ENCODE assay signal across 18 cellular contexts in genomic region chr11:34899633-34900016, GRCh38. TPM values are rescaled to one million over a fixed set of nuclear protein-coding genes. Genes with fewer than 3 reads are reported as not detected.
DNase-seq lines count a peak whose midpoint lies in the region; ATAC-seq and TF ChIP-seq lines count a peak whose summit lies in the region.
"Had no signal": no experiment of that assay in that cellular context is flagged by ENCODE, and none has a peak within 500 bp of the region (broad histone marks: within the 10 kb centered on the region; RNA-seq: fewer than 3 reads in every experiment).

No MANE protein-coding gene starts in this region.

- no peaks in the 10 kb centered on the region for H3K4me1 ChIP-seq in HEK293 (ENCODE audit: control insufficient read depth, insufficient read depth, low read length)
- no peaks in the 10 kb centered on the region for H3K4me1 ChIP-seq in neural progenitor cell
- H3K4me1 ChIP-seq in transverse colon: no peaks in the 10 kb centered on the region
- H3K4me1 ChIP-seq: spleen, vagina had no signal

- no peaks in the 10 kb centered on the region for H3F3A ChIP-seq in neural progenitor cell (ENCODE audit: low read depth)

- intact Hi-C loops in activated CD4-positive, alpha-beta T cell treated with anti-CD3 and anti-CD28 coated beads for 36 hours (cut with DNase I, micrococcal nuclease): loop anchor here in 1 of 2 experiments (5.0 kb wide), 1 partner anchor 52 kb away; no protein-coding TSS in a partner anchor
- intact Hi-C loops in transverse colon (cut with DNase I; ENCODE audit: low total_unique reads): loop anchor here (2.0 kb wide), 1 partner anchor 299 kb away; no protein-coding TSS in a partner anchor

- no peaks in the 10 kb centered on the region for H3K9me3 ChIP-seq in HEK293 (ENCODE audit: control insufficient read depth, insufficient read depth, low read depth, low read length)
- H3K9me3 ChIP-seq in neural progenitor cell (ENCODE audit: low read depth): peaks cover 16% of the 10 kb centered on the region
- peaks cover 29 to 38% of the 10 kb centered on the region in 2 donors for H3K9me3 ChIP-seq in transverse colon
- H3K9me3 ChIP-seq: HAP-1 had no signal

- H3K27ac ChIP-seq in HEK293 (ENCODE audit: extremely low read depth, low read depth, low read length): no peak overlapping the region
- H3K27ac ChIP-seq in neural progenitor cell: no peak overlapping the region
- H3K27ac ChIP-seq in transverse colon: no peak overlapping the region
- H3K27ac ChIP-seq: C4-2B, spleen, vagina had no signal

- WGBS in transverse colon (ENCODE audit: low coverage in 1 of 2), 2 donors: 84 to 90% methylated on average over 4 to 5 of the region's 5 CpGs

- CTCF ChIA-PET in activated CD4-positive, alpha-beta T cell treated with anti-CD3 and anti-CD28 coated beads for 36 hours (lab: Charles Lee): interaction anchor here (0.6 to 1.3 kb wide), 5 partner anchors 10 to 495 kb away, joined by 3 to 6 read pairs (median 4); no protein-coding TSS in a partner anchor
- CTCF ChIA-PET in HEK293 (lab: Yijun Ruan, JAX): interaction anchor here (0.6 to 4.8 kb wide), 11 partner anchors 8 to 490 kb away, joined by 3 to 34 read pairs (median 3); no protein-coding TSS in a partner anchor

- H2AFZ ChIP-seq in neural progenitor cell (replicated peaks): no peak overlapping the region

- H3K4me3 ChIP-seq in HEK293 (ENCODE audit: low read depth, low read length): no peak overlapping the region
- no peak overlapping the region for H3K4me3 ChIP-seq in neural progenitor cell
- no peak overlapping the region for H3K4me3 ChIP-seq in transverse colon
- H3K4me3 ChIP-seq: HAP-1, spleen, vagina had no signal

- H3K36me3 ChIP-seq in HEK293 (ENCODE audit: control insufficient read depth in 2 of 2, insufficient read depth in 1 of 2, low read length in 2 of 2): no peaks in the 10 kb centered on the region
- H3K36me3 ChIP-seq in neural progenitor cell: no peaks in the 10 kb centered on the region
- H3K36me3 ChIP-seq in transverse colon: no peaks in the 10 kb centered on the region
- H3K36me3 ChIP-seq: HAP-1, vagina had no signal

- H3K4me1 Mint-ChIP-seq in activated CD4-positive, alpha-beta T cell treated with anti-CD3 and anti-CD28 coated beads for 36 hours: no peaks in the 10 kb centered on the region
- peaks cover under 1% of the 10 kb centered on the region for H3K4me1 Mint-ChIP-seq in activated naive CD8-positive, alpha-beta T cell treated with anti-CD3 and anti-CD28 coated beads, Interleukin-2, amount 50 U/mL, for 24 hours
- H3K4me1 Mint-ChIP-seq in neural progenitor cell: no peaks in the 10 kb centered on the region

- no peak overlapping the region for H3K9ac ChIP-seq in neural progenitor cell

- H3K79me2 ChIP-seq in neural progenitor cell (ENCODE audit: low read depth): no peaks in the 10 kb centered on the region

- TF ChIP-seq CTCF in HEK293 (tag by site-specific recombination; IDR thresholded peaks at IDR 0.05) (no peak), neural progenitor cell (IDR thresholded peaks at IDR 0.05) (no peak), transverse colon (IDR thresholded peaks at IDR 0.05) (no peak)

- no peak for ATAC-seq in activated CD4-positive, alpha-beta T cell treated with anti-CD3 and anti-CD28 coated beads for 36 hours
- ATAC-seq in activated naive CD8-positive, alpha-beta T cell treated with anti-CD3 and anti-CD28 coated beads, Interleukin-2, amount 50 U/mL, for 24 hours: no peak
- no peak for ATAC-seq in HG02763 (IDR thresholded peaks at IDR 0.05; ENCODE audit: unreplicated experiment)
- ATAC-seq: Right ventricle myocardium inferior had no signal

- H3K27ac Mint-ChIP-seq in activated CD4-positive, alpha-beta T cell treated with anti-CD3 and anti-CD28 coated beads for 36 hours: no peak overlapping the region
- no peak overlapping the region for H3K27ac Mint-ChIP-seq in activated naive CD8-positive, alpha-beta T cell treated with anti-CD3 and anti-CD28 coated beads, Interleukin-2, amount 50 U/mL, for 24 hours
- no peak overlapping the region for H3K27ac Mint-ChIP-seq in neural progenitor cell
- H3K27ac Mint-ChIP-seq: dendritic cell treated with granulocyte-macrophage colony-stimulating factor and Interleukin-4, amounts not matched to agents 40 ng/mL and 50 ng/mL, for 4 days had no signal

- TF ChIP-seq POLR2A in transverse colon (IDR thresholded peaks at IDR 0.05): no peak

- H3K4me2 ChIP-seq in neural progenitor cell: no peak overlapping the region

- DNase-seq in activated CD4-positive, alpha-beta T cell treated with anti-CD3 and anti-CD28 coated beads for 36 hours: peak; percentile 33
- DNase-seq in activated CD4-positive, alpha-beta T cell treated with anti-CD3 and anti-CD28 coated beads, Interleukin-2, amount 50 U/mL, for 4 hours: no peak
- DNase-seq in activated naive CD8-positive, alpha-beta T cell treated with anti-CD3 and anti-CD28 coated beads, Interleukin-2, amount 50 U/mL, for 24 hours: peak; percentile 25
- peak; percentile 5 for DNase-seq in neural progenitor cell (ENCODE audit: low spot score)
- DNase-seq in transverse colon: no peak
- DNase-seq in activated effector memory CD4-positive, alpha-beta T cell treated with Interleukin-2 at 50 U/mL for 16 hours: no peak
- DNase-seq: activated T-cell treated with anti-CD3 and anti-CD28 coated beads for 4 hours, NCI-H1105 treated with DMSO at 0.1 percent for 48 hours, NCI-H524 treated with DMSO at 0.1 percent for 48 hours, spleen, substantia nigra had no signal

- in situ Hi-C loops in transverse colon (cut with MboI; ENCODE audit: low pct_ligation_motif_present in 1 of 4, low pct_unique_long_range_greater_than_20kb in 1 of 4, low sequenced_read_pairs in 3 of 4): loop anchor here in 3 of 4 donors (10.0 to 25.0 kb wide), 3 partner anchors 312 to 385 kb away; partner anchors contain the start of gene ELF5 (in 1 of the 3)

- H3K9me3 Mint-ChIP-seq in activated CD4-positive, alpha-beta T cell treated with anti-CD3 and anti-CD28 coated beads for 36 hours (ENCODE audit: low read depth): peaks cover 20% of the 10 kb centered on the region
- peaks cover 31% of the 10 kb centered on the region for H3K9me3 Mint-ChIP-seq in activated naive CD8-positive, alpha-beta T cell treated with anti-CD3 and anti-CD28 coated beads, Interleukin-2, amount 50 U/mL, for 24 hours
- H3K9me3 Mint-ChIP-seq in neural progenitor cell: peaks cover 71% of the 10 kb centered on the region

- H3K27me3 ChIP-seq in neural progenitor cell (no peaks in the 10 kb centered on the region), transverse colon (no peaks in the 10 kb centered on the region)
- H3K27me3 ChIP-seq: spleen, vagina had no signal

- H3K4me3 Mint-ChIP-seq in activated CD4-positive, alpha-beta T cell treated with anti-CD3 and anti-CD28 coated beads for 36 hours: no peak overlapping the region
- no peak overlapping the region for H3K4me3 Mint-ChIP-seq in activated naive CD8-positive, alpha-beta T cell treated with anti-CD3 and anti-CD28 coated beads, Interleukin-2, amount 50 U/mL, for 24 hours
- H3K4me3 Mint-ChIP-seq in neural progenitor cell: no peak overlapping the region
- H3K4me3 Mint-ChIP-seq: dendritic cell treated with granulocyte-macrophage colony-stimulating factor and Interleukin-4, amounts not matched to agents 40 ng/mL and 50 ng/mL, for 4 days had no signal

- no peak for TF ChIP-seq EP300 in transverse colon (IDR thresholded peaks at IDR 0.05; ENCODE audit: low read depth)

- POLR2A ChIA-PET in activated CD4-positive, alpha-beta T cell treated with anti-CD3 and anti-CD28 coated beads for 36 hours (lab: Charles Lee): no interaction called here
- POLR2A ChIA-PET in HEK293 (lab: Yijun Ruan, JAX): no interaction called here

- peaks cover 64% of the 10 kb centered on the region for H3K36me3 Mint-ChIP-seq in activated CD4-positive, alpha-beta T cell treated with anti-CD3 and anti-CD28 coated beads for 36 hours (ENCODE audit: low read depth)
- H3K36me3 Mint-ChIP-seq in activated naive CD8-positive, alpha-beta T cell treated with anti-CD3 and anti-CD28 coated beads, Interleukin-2, amount 50 U/mL, for 24 hours (ENCODE audit: low read depth): peaks cover 55% of the 10 kb centered on the region
- H3K36me3 Mint-ChIP-seq in neural progenitor cell: peaks cover 47% of the 10 kb centered on the region

- H3K27me3 Mint-ChIP-seq in activated CD4-positive, alpha-beta T cell treated with anti-CD3 and anti-CD28 coated beads for 36 hours: no peaks in the 10 kb centered on the region
- no peaks in the 10 kb centered on the region for H3K27me3 Mint-ChIP-seq in activated naive CD8-positive, alpha-beta T cell treated with anti-CD3 and anti-CD28 coated beads, Interleukin-2, amount 50 U/mL, for 24 hours
- peaks cover 3% of the 10 kb centered on the region for H3K27me3 Mint-ChIP-seq in neural progenitor cell (ENCODE audit: insufficient read depth, low read depth)
- H3K27me3 Mint-ChIP-seq: dendritic cell treated with granulocyte-macrophage colony-stimulating factor and Interleukin-4, amounts not matched to agents 40 ng/mL and 50 ng/mL, for 4 days had no signal

- H4K20me1 ChIP-seq in neural progenitor cell (ENCODE audit: low read depth): no peaks in the 10 kb centered on the region

TF ChIP-seq in HEK293, 187 proteins besides CTCF, POLR2A, EP300 and RAD21 (continues in another document):
- TF ChIP-seq ZBTB48 (tag by site-specific recombination; IDR thresholded peaks at IDR 0.05): no peak
- no peak for TF ChIP-seq ZNF398 (tag by site-specific recombination; IDR thresholded peaks at IDR 0.05)
- no peak for TF ChIP-seq ZNF121 (tag by site-specific recombination; IDR thresholded peaks at IDR 0.05)
- peak; percentile 56; the same call in 1 of the 2 replicates for TF ChIP-seq TRIM28 (IDR thresholded peaks at IDR 0.05; ENCODE audit: borderline replicate concordance, low read length)

RNA-seq across cellular contexts. Expression of gene APIP, which starts 16.6 kb away (rescaled TPM):
- 10 to 100 TPM; 43.6 to 43.7 TPM for total RNA-seq in activated CD4-positive, alpha-beta T cell treated with anti-CD3 and anti-CD28 coated beads for 36 hours
- total RNA-seq in neural progenitor cell (ENCODE audit: low replicate concordance) (16.3 and 28.7 TPM in 2 replicates), transverse colon (10 to 100 TPM in 3 of 4 donors, 1 to 10 TPM in 1; 9.2 to 44.3 (median 14.6) TPM)

RNA-seq across cellular contexts. Expression of gene PDHX, which starts 16.8 kb away (rescaled TPM):
- 10 to 100 TPM; 29.8 to 46.2 TPM for total RNA-seq in activated CD4-positive, alpha-beta T cell treated with anti-CD3 and anti-CD28 coated beads for 36 hours
- total RNA-seq in neural progenitor cell (ENCODE audit: low replicate concordance): 29.5 and 38.4 TPM in 2 replicates
- total RNA-seq in transverse colon: 10 to 100 TPM; 26.7 to 37.0 (median 36.7) TPM

Comparison
In these comparisons a context has a peak if more than half of its experiments do, and no peak if none do; other contexts are left out.
1. DNase-seq: peak in activated CD4-positive, alpha-beta T cell treated with anti-CD3 and anti-CD28 coated beads for 36 hours (single experiment), activated naive CD8-positive, alpha-beta T cell treated with anti-CD3 and anti-CD28 coated beads, Interleukin-2, amount 50 U/mL, for 24 hours (single experiment) and neural progenitor cell (single experiment); none in activated CD4-positive, alpha-beta T cell treated with anti-CD3 and anti-CD28 coated beads, Interleukin-2, amount 50 U/mL, for 4 hours (0 of 2), transverse colon (single experiment) and activated effector memory CD4-positive, alpha-beta T cell treated with Interleukin-2 at 50 U/mL for 16 hours (single experiment).